In genomic region chr10:85542936-85543730, GRCh38 we compare ENCODE assay signal across 23 cellular contexts.
"Had no signal": no experiment of that assay in that cellular context is flagged by ENCODE, and none has a peak within 500 bp of the region (broad histone marks: within the 10 kb centered on the region; RNA-seq: fewer than 3 reads in every experiment).

No MANE protein-coding gene starts in this region.

- ATAC-seq: activated CD4-positive, alpha-beta T cell treated with anti-CD3 and anti-CD28 coated beads for 36 hours; activated T-helper 17 cell treated with anti-CD3 and anti-CD28 coated beads, Interleukin-2, amount 50 U/mL, for 72 hours; heart right ventricle; upper lobe of right lung had no signal

- H3K4me3 Mint-ChIP-seq: activated B cell treated with CpG ODN at 0.5 μM for 24 hours; activated CD4-positive, alpha-beta T cell treated with anti-CD3 and anti-CD28 coated beads for 36 hours; activated naive CD8-positive, alpha-beta T cell treated with anti-CD3 and anti-CD28 coated beads, Interleukin-2, amount 10 ng/mL, durations not matched to agents 7 days and 5 days; activated T-cell treated with anti-CD3 and anti-CD28 coated beads, Interleukin-2, amount 50 U/mL, for 24 hours; activated T-helper 17 cell treated with anti-CD3 and anti-CD28 coated beads, Interleukin-2, amount 50 U/mL, for 72 hours; endodermal cell had no signal

- H3K27ac ChIP-seq: epithelial cell of prostate, heart right ventricle, left ventricle myocardium inferior, sigmoid colon, thoracic aorta, upper lobe of right lung had no signal

- H3K4me3 ChIP-seq: heart right ventricle, left ventricle myocardium inferior, mucosa of descending colon, sigmoid colon, thoracic aorta, upper lobe of right lung had no signal

- H3K4me1 Mint-ChIP-seq: activated B cell treated with CpG ODN at 0.5 μM for 24 hours; activated CD4-positive, alpha-beta T cell treated with anti-CD3 and anti-CD28 coated beads for 36 hours; activated naive CD8-positive, alpha-beta T cell treated with anti-CD3 and anti-CD28 coated beads, Interleukin-2, amount 10 ng/mL, durations not matched to agents 7 days and 5 days; activated T-helper 17 cell treated with anti-CD3 and anti-CD28 coated beads, Interleukin-2, amount 50 U/mL, for 72 hours had no signal

- DNase-seq: activated B cell treated with CpG ODN at 0.5 μM for 24 hours; activated CD4-positive, alpha-beta T cell treated with anti-CD3 and anti-CD28 coated beads for 36 hours; activated CD4-positive, alpha-beta T cell treated with anti-CD3 and anti-CD28 coated beads, Interleukin-2, amount 50 U/mL, for 4 hours; activated CD8-positive, alpha-beta memory T cell treated with anti-CD3 and anti-CD28 coated beads for 24 hours; activated CD8-positive, alpha-beta memory T cell treated with anti-CD3 and anti-CD28 coated beads, Interleukin-2, amount 50 U/mL, for 4 hours; activated naive CD4-positive, alpha-beta T cell treated with Interleukin-2 at 50 U/mL for 16 hours; activated naive CD8-positive, alpha-beta T cell treated with anti-CD3 and anti-CD28 coated beads, Interleukin-2, amount 10 ng/mL, durations not matched to agents 7 days and 5 days; activated T-cell treated with anti-CD3 and anti-CD28 coated beads, Interleukin-2, amount 50 U/mL, for 24 hours; amniotic stem cell; cortex of kidney; endodermal cell; heart right ventricle; kidney glomerular epithelial cell; left ventricle myocardium inferior; mucosa of descending colon; sigmoid colon; stimulated activated CD4-positive, alpha-beta T cell treated with anti-CD3 and anti-CD28 coated beads, Interleukin-4, amount 100 ng/mL, for 1 hour; stimulated activated naive CD4-positive, alpha-beta T cell treated with Interleukin-2 at 50 U/mL for 16 hours; T1000; upper lobe of right lung had no signal

- H3K36me3 ChIP-seq: heart right ventricle, left ventricle myocardium inferior, sigmoid colon, thoracic aorta, upper lobe of right lung had no signal

- H3K4me1 ChIP-seq: heart right ventricle, left ventricle myocardium inferior, sigmoid colon, upper lobe of right lung had no signal

- H3K9me3 ChIP-seq: heart right ventricle, left ventricle myocardium inferior, mucosa of descending colon, sigmoid colon, thoracic aorta, upper lobe of right lung had no signal

- H3K9me3 Mint-ChIP-seq: activated naive CD8-positive, alpha-beta T cell treated with anti-CD3 and anti-CD28 coated beads, Interleukin-2, amount 10 ng/mL, durations not matched to agents 7 days and 5 days; activated T-cell treated with anti-CD3 and anti-CD28 coated beads, Interleukin-2, amount 50 U/mL, for 24 hours; activated T-helper 17 cell treated with anti-CD3 and anti-CD28 coated beads, Interleukin-2, amount 50 U/mL, for 72 hours had no signal

- H3K36me3 Mint-ChIP-seq: activated naive CD8-positive, alpha-beta T cell treated with anti-CD3 and anti-CD28 coated beads, Interleukin-2, amount 10 ng/mL, durations not matched to agents 7 days and 5 days had no signal

- H3K27me3 ChIP-seq: sigmoid colon, upper lobe of right lung had no signal

- H3K27ac Mint-ChIP-seq: activated B cell treated with CpG ODN at 0.5 μM for 24 hours; activated CD4-positive, alpha-beta T cell treated with anti-CD3 and anti-CD28 coated beads for 36 hours; activated naive CD8-positive, alpha-beta T cell treated with anti-CD3 and anti-CD28 coated beads, Interleukin-2, amount 10 ng/mL, durations not matched to agents 7 days and 5 days; activated T-cell treated with anti-CD3 and anti-CD28 coated beads, Interleukin-2, amount 50 U/mL, for 24 hours; activated T-helper 17 cell treated with anti-CD3 and anti-CD28 coated beads, Interleukin-2, amount 50 U/mL, for 72 hours; endodermal cell had no signal
